ENCODE assay signal across 1 cellular context in genomic region chr22:23844739-23845202, GRCh38.
TF ChIP-seq lines count a peak whose summit lies in the region.

No MANE protein-coding gene starts in this region.

TF ChIP-seq in IMR-90, 13 proteins besides CTCF, POLR2A, EP300 and RAD21:
- TF ChIP-seq MAZ (IDR thresholded peaks at IDR 0.05; ENCODE audit: borderline replicate concordance, low read depth, low read length) (no peak), CHD1 (IDR thresholded peaks at IDR 0.05; ENCODE audit: low read depth, low read length) (no peak), FOS (IDR thresholded peaks at IDR 0.05; ENCODE audit: low read depth, low read length) (no peak), NFE2L2 (IDR thresholded peaks at IDR 0.05; ENCODE audit: low read depth, low read length) (no peak)
- TF ChIP-seq, protein P1, sequence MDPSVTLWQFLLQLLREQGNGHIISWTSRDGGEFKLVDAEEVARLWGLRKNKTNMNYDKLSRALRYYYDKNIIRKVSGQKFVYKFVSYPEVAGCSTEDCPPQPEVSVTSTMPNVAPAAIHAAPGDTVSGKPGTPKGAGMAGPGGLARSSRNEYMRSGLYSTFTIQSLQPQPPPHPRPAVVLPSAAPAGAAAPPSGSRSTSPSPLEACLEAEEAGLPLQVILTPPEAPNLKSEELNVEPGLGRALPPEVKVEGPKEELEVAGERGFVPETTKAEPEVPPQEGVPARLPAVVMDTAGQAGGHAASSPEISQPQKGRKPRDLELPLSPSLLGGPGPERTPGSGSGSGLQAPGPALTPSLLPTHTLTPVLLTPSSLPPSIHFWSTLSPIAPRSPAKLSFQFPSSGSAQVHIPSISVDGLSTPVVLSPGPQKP (IDR thresholded peaks at IDR 0.05; ENCODE audit: borderline replicate concordance, low read depth, low read length), result no peak
